ENCODE assay signal across 18 cellular contexts in genomic region chr11:62580959-62581715, GRCh38. TPM values are rescaled to one million over a fixed set of nuclear protein-coding genes. Genes with fewer than 3 reads are reported as not detected.
A peak's percentile ranks its signal among the peaks of the same experiment; 100 is the strongest.
DNase-seq lines count a peak whose midpoint lies in the region; ATAC-seq, FAIRE-seq and TF ChIP-seq lines count a peak whose summit lies in the region.
"Had no signal": no experiment of that assay in that cellular context is flagged by ENCODE, and none has a peak within 500 bp of the region (broad histone marks: within the 10 kb centered on the region; RNA-seq: fewer than 3 reads in every experiment).

No MANE protein-coding gene starts in this region.

- ATAC-seq in Right ventricle myocardium superior (ENCODE audit: poor library complexity) (no peak), heart right ventricle (no peak), left lobe of liver (peak; percentile 72)
- ATAC-seq in stimulated activated naive B cell treated with anti-CD40 and anti-IgM and Interleukin-4, amounts not matched to agents 10 μg/mL and 1 μg/mL and 100 μg/mL, for 72 hours (replicated peaks) = no peak
- ATAC-seq: PC-3 had no signal

- H3K4me2 ChIP-seq in astrocyte (ENCODE audit: low read length) = no peak overlapping the region
- H3K4me2 ChIP-seq: BLaER1 treated with 17β-estradiol and CSF1 and Interleukin-3, amounts not matched to agents 10 nM and 100 nM had no signal

- no peaks in the 10 kb centered on the region for H3K27me3 ChIP-seq in heart right ventricle
- no peaks in the 10 kb centered on the region for H3K27me3 ChIP-seq in astrocyte (ENCODE audit: insufficient read depth, low read length)
- no peaks in the 10 kb centered on the region for H3K27me3 ChIP-seq in colonic mucosa
- H3K27me3 ChIP-seq: BLaER1 treated with 17β-estradiol and CSF1 and Interleukin-3, amounts not matched to agents 10 nM and 100 nM had no signal

- DNase-seq in Right ventricle myocardium superior = peak; percentile 21
- DNase-seq in heart right ventricle = no peak
- no peak for DNase-seq in astrocyte (ENCODE audit: low read depth)
- DNase-seq in left lobe of liver (ENCODE audit: low spot score) = no peak
- no peak for DNase-seq in stimulated activated naive B cell treated with anti-CD40 and anti-IgM and Interleukin-4, amounts not matched to agents 10 μg/mL and 1 μg/mL and 100 μg/mL, for 72 hours
- no peak for DNase-seq in HPDE6-E6E7 (ENCODE audit: extremely low spot score)
- DNase-seq in colonic mucosa = no peak
- DNase-seq: HFFc6, NCI-H1436, NCI-H1930, NCI-H345, NCI-H526, PC-3, RPMI8226 had no signal

- no peak overlapping the region for H3K27ac Mint-ChIP-seq in astrocyte (ENCODE audit: unreplicated experiment)
- H3K27ac Mint-ChIP-seq in stimulated activated naive B cell treated with anti-CD40 and anti-IgM and Interleukin-4, amounts not matched to agents 10 μg/mL and 1 μg/mL and 100 μg/mL, for 72 hours = peak overlapping the region; percentile 57
- H3K27ac Mint-ChIP-seq: HFFc6 had no signal

- no peak overlapping the region for H2AFZ ChIP-seq in astrocyte (ENCODE audit: low read depth, low read length)

- no peaks in the 10 kb centered on the region for H3K4me1 Mint-ChIP-seq in astrocyte (ENCODE audit: low read depth, unreplicated experiment)
- H3K4me1 Mint-ChIP-seq in stimulated activated naive B cell treated with anti-CD40 and anti-IgM and Interleukin-4, amounts not matched to agents 10 μg/mL and 1 μg/mL and 100 μg/mL, for 72 hours = peaks cover 4 to 7% of the 10 kb centered on the region in 2 donors

- peaks cover 0 to 98% (median 15%) of the 10 kb centered on the region in 9 donors for H3K36me3 ChIP-seq in heart right ventricle
- peaks cover 15% of the 10 kb centered on the region for H3K36me3 ChIP-seq in astrocyte (ENCODE audit: insufficient read depth, low read length)
- no peaks in the 10 kb centered on the region for H3K36me3 ChIP-seq in colonic mucosa

- peaks cover 4% of the 10 kb centered on the region for H4K20me1 ChIP-seq in astrocyte (ENCODE audit: insufficient read depth, low read length)

- H3K4me1 ChIP-seq in heart right ventricle = peaks cover 0 to 25% (median 8%) of the 10 kb centered on the region in 9 donors
- H3K4me1 ChIP-seq in astrocyte (ENCODE audit: insufficient read depth, low read length) = peaks cover 8% of the 10 kb centered on the region
- peaks cover 6% of the 10 kb centered on the region for H3K4me1 ChIP-seq in colonic mucosa

- H3K4me3 Mint-ChIP-seq in astrocyte (ENCODE audit: unreplicated experiment) = peak overlapping the region; percentile 41
- no peak overlapping the region for H3K4me3 Mint-ChIP-seq in stimulated activated naive B cell treated with anti-CD40 and anti-IgM and Interleukin-4, amounts not matched to agents 10 μg/mL and 1 μg/mL and 100 μg/mL, for 72 hours
- H3K4me3 Mint-ChIP-seq: HFFc6 had no signal

- H3K9me3 Mint-ChIP-seq in astrocyte (ENCODE audit: unreplicated experiment) = no peaks in the 10 kb centered on the region
- H3K9me3 Mint-ChIP-seq in stimulated activated naive B cell treated with anti-CD40 and anti-IgM and Interleukin-4, amounts not matched to agents 10 μg/mL and 1 μg/mL and 100 μg/mL, for 72 hours = no peaks in the 10 kb centered on the region
- H3K9me3 Mint-ChIP-seq: HFFc6 had no signal

- FAIRE-seq in astrocyte (lab: Jason Lieb, UNC) = no peak
- FAIRE-seq: D721Med, GM12892, H54 had no signal

- H3K27me3 Mint-ChIP-seq in astrocyte (ENCODE audit: low read depth, unreplicated experiment) = no peaks in the 10 kb centered on the region
- no peaks in the 10 kb centered on the region for H3K27me3 Mint-ChIP-seq in stimulated activated naive B cell treated with anti-CD40 and anti-IgM and Interleukin-4, amounts not matched to agents 10 μg/mL and 1 μg/mL and 100 μg/mL, for 72 hours

- peaks cover 17% of the 10 kb centered on the region for H3K79me2 ChIP-seq in astrocyte (ENCODE audit: insufficient read depth, low read length)

- H3K9ac ChIP-seq in astrocyte (ENCODE audit: low read length) = no peak overlapping the region
- H3K9ac ChIP-seq in colonic mucosa (ENCODE audit: low read depth in 2 of 2, low read length in 2 of 2) = no peak overlapping the region

- TF ChIP-seq CTCF in heart right ventricle (IDR thresholded peaks at IDR 0.05) = no peak
- no peak for TF ChIP-seq CTCF in astrocyte (IDR thresholded peaks at IDR 0.05; ENCODE audit: insufficient read depth, low read depth, low read length)
- TF ChIP-seq CTCF in colonic mucosa (IDR thresholded peaks at IDR 0.05) = no peak

- WGBS in heart right ventricle, 2 donors = 83 to 85% methylated on average over 18 of the region's 18 CpGs

- intact Hi-C loops in Right ventricle myocardium superior (cut with DNase I) = no loop called here
- intact Hi-C loops in heart right ventricle (cut with DNase I) = no loop called here
- intact Hi-C loops in colonic mucosa (cut with DNase I) = no loop called here

- H3K9me3 ChIP-seq in heart right ventricle (no peaks in the 10 kb centered on the region), astrocyte (ENCODE audit: insufficient read depth, low read depth, low read length) (no peaks in the 10 kb centered on the region), colonic mucosa (no peaks in the 10 kb centered on the region)
- H3K9me3 ChIP-seq: BLaER1 treated with 17β-estradiol and CSF1 and Interleukin-3, amounts not matched to agents 10 nM and 100 nM had no signal

- H3K27ac ChIP-seq in heart right ventricle = no peak overlapping the region
- no peak overlapping the region for H3K27ac ChIP-seq in astrocyte (ENCODE audit: low read depth, low read length)
- no peak overlapping the region for H3K27ac ChIP-seq in colonic mucosa
- H3K27ac ChIP-seq: BLaER1 treated with 17β-estradiol and CSF1 and Interleukin-3, amounts not matched to agents 10 nM and 100 nM had no signal

- peaks cover 9% of the 10 kb centered on the region for H3K36me3 Mint-ChIP-seq in astrocyte (ENCODE audit: low read depth, unreplicated experiment)
- H3K36me3 Mint-ChIP-seq in stimulated activated naive B cell treated with anti-CD40 and anti-IgM and Interleukin-4, amounts not matched to agents 10 μg/mL and 1 μg/mL and 100 μg/mL, for 72 hours = peaks cover 24 to 38% of the 10 kb centered on the region in 2 donors

- H3K4me3 ChIP-seq in heart right ventricle (no peak overlapping the region), astrocyte (ENCODE audit: insufficient read depth, low read depth, low read length) (no peak overlapping the region), colonic mucosa (no peak overlapping the region)
- H3K4me3 ChIP-seq: BLaER1 treated with 17β-estradiol and CSF1 and Interleukin-3, amounts not matched to agents 10 nM and 100 nM had no signal

RNA-seq across cellular contexts. Expression of gene EEF1G, which starts 7.4 kb away (rescaled TPM):
- total RNA-seq in Right ventricle myocardium superior (794 TPM), heart right ventricle (1,000 to 10,000 TPM in 5 of 10 donors, 100 to 1,000 TPM in 5; 784 to 1,131 (median 1,002) TPM), astrocyte (1,185 and 1,298 TPM in 2 replicates), left lobe of liver (441 TPM), colonic mucosa (1,000 to 10,000 TPM; 1,328 to 1,358 TPM)
- 1,000 to 10,000 TPM in 1 of 2 donors, 100 to 1,000 TPM in 1; 555 to 1,173 TPM for polyA plus RNA-seq in heart right ventricle

RNA-seq across cellular contexts. Expression of gene TUT1, which starts 10.2 kb away (rescaled TPM):
- 14.7 TPM for total RNA-seq in Right ventricle myocardium superior
- total RNA-seq in heart right ventricle = 10 to 100 TPM in 8 of 10 donors, 1 to 10 TPM in 2; 8.2 to 17.9 (median 12.3) TPM
- 10 to 100 TPM in 1 of 2 donors, 1 to 10 TPM in 1; 9.3 to 19.2 TPM for polyA plus RNA-seq in heart right ventricle
- total RNA-seq in astrocyte = 16.8 and 18.3 TPM in 2 replicates
- 32.6 TPM for total RNA-seq in left lobe of liver
- 10 to 100 TPM; 11.1 to 26.2 TPM for total RNA-seq in colonic mucosa

RNA-seq across cellular contexts. Expression of gene MTA2, which starts 20.5 kb away (rescaled TPM):
- total RNA-seq in Right ventricle myocardium superior = 28.2 TPM
- 10 to 100 TPM; 25.0 to 45.3 (median 29.8) TPM for total RNA-seq in heart right ventricle
- 10 to 100 TPM; 22.1 to 35.3 TPM for polyA plus RNA-seq in heart right ventricle
- 123 and 136 TPM in 2 replicates for total RNA-seq in astrocyte
- 24.4 TPM for total RNA-seq in left lobe of liver
- total RNA-seq in colonic mucosa = 100 to 1,000 TPM in 1 of 2 donors, 10 to 100 TPM in 1; 91.0 to 133 TPM

RNA-seq across cellular contexts. Expression of gene EML3, which starts 31.4 kb away (rescaled TPM):
- 13.1 TPM for total RNA-seq in Right ventricle myocardium superior
- total RNA-seq in heart right ventricle = 10 to 100 TPM in 8 of 10 donors, 1 to 10 TPM in 2; 7.7 to 27.2 (median 15.2) TPM
- 10 to 100 TPM; 18.9 to 50.4 TPM for polyA plus RNA-seq in heart right ventricle
- 25.5 and 29.8 TPM in 2 replicates for total RNA-seq in astrocyte
- 29.9 TPM for total RNA-seq in left lobe of liver
- 10 to 100 TPM; 37.5 to 58.7 TPM for total RNA-seq in colonic mucosa

RNA-seq across cellular contexts. Expression of gene ROM1, which starts 31.9 kb away (rescaled TPM):
- total RNA-seq in Right ventricle myocardium superior (1.5 TPM), heart right ventricle (1 to 10 TPM in 8 of 10 donors, under 1 TPM in 2; 0.81 to 4.4 (median 1.8) TPM), astrocyte (0.79 and 1.3 TPM in 2 replicates), left lobe of liver (1.1 TPM), colonic mucosa (1 to 10 TPM; 3.2 to 3.6 TPM)
- 1 to 10 TPM; 5.3 to 6.6 TPM for polyA plus RNA-seq in heart right ventricle
